ENCODE assay signal across 8 cellular contexts in genomic region chr16:66872927-66873684, GRCh38. TPM values are rescaled to one million over a fixed set of nuclear protein-coding genes. Genes with fewer than 3 reads are reported as not detected.
DNase-seq lines count a peak whose midpoint lies in the region; ATAC-seq, FAIRE-seq and TF ChIP-seq lines count a peak whose summit lies in the region.

No MANE protein-coding gene starts in this region.

- no peaks in the 10 kb centered on the region for H3K36me3 ChIP-seq in CD4-positive, CD25-positive, alpha-beta regulatory T cell (ENCODE audit: control insufficient read depth, insufficient read depth, low read length)
- no peaks in the 10 kb centered on the region for H3K36me3 ChIP-seq in H1 (ENCODE audit: control insufficient read depth in 2 of 4, insufficient read depth in 4 of 4, low read length in 3 of 4)

- no peaks in the 10 kb centered on the region for H3K79me2 ChIP-seq in H1 (ENCODE audit: control insufficient read depth in 1 of 2, insufficient read depth in 2 of 2, low read length in 2 of 2)

- no peaks in the 10 kb centered on the region for H3K27me3 Mint-ChIP-seq in CD4-positive, CD25-positive, alpha-beta regulatory T cell
- H3K27me3 Mint-ChIP-seq in memory B cell: peaks cover 1% of the 10 kb centered on the region

- H3K27ac Mint-ChIP-seq in CD4-positive, CD25-positive, alpha-beta regulatory T cell: peak overlapping the region; percentile 81 to 90 (median 89)
- peak overlapping the region; percentile 49 for H3K27ac Mint-ChIP-seq in memory B cell

- peaks cover 9% of the 10 kb centered on the region for H3K4me1 ChIP-seq in CD4-positive, CD25-positive, alpha-beta regulatory T cell (ENCODE audit: control insufficient read depth, insufficient read depth, low read length, poor library complexity, severe bottlenecking)
- H3K4me1 ChIP-seq in H1 (replicated peaks in 1 of 4; ENCODE audit: control insufficient read depth in 3 of 4, insufficient read depth in 4 of 4, low read length in 3 of 4): peaks cover 0 to 6% (median 2%) of the 10 kb centered on the region in 4 experiments; a peak in 4 of 7 replicates

- H3K27ac ChIP-seq in CD4-positive, CD25-positive, alpha-beta regulatory T cell (ENCODE audit: insufficient read depth, low read length, poor library complexity, severe bottlenecking): peak overlapping the region; percentile 65
- H3K27ac ChIP-seq in H1 (ENCODE audit: low read depth, low read length): peak overlapping the region; percentile 52; the same call in 1 of the 2 replicates

- H4K20me1 ChIP-seq in H1 (replicated peaks in 1 of 2; ENCODE audit: control insufficient read depth in 1 of 2, insufficient read depth in 2 of 2, low read length in 2 of 2): no peaks in the 10 kb centered on the region

- no peak overlapping the region for H3K4ac ChIP-seq in H1 (replicated peaks; ENCODE audit: insufficient read length, low read depth, low read length)

- no peak overlapping the region for H3K56ac ChIP-seq in H1 (replicated peaks; ENCODE audit: insufficient read length, low read depth, low read length)

- CTCF ChIA-PET in H1 (lab: Charles Lee; ENCODE audit: partially characterized antibody): interaction anchor here (0.6 to 1.7 kb wide), 18 partner anchors 9 to 468 kb away, joined by 3 to 14 read pairs (median 4); partner anchors contain the start of gene CIAO2B

- no peak for TF ChIP-seq EP300 in H1 (IDR thresholded peaks at IDR 0.05; ENCODE audit: borderline replicate concordance in 1 of 2, low read depth in 2 of 2, low read length in 2 of 2)

- WGBS in H1 (ENCODE audit: extremely low coverage in 1 of 2, insufficient coverage in 1 of 2, insufficient read length in 1 of 2, insufficient replicate concordance in 2 of 2, low coverage in 1 of 2, low lambda C conversion rate in 2 of 2, missing lambda C conversion rate in 1 of 2), 2 experiments: 10% methylated on average over 40 of the region's 40 CpGs; no CpG with 5 or more reads in 1 of the 2 experiments

- peaks cover 5 to 21% (median 14%) of the 10 kb centered on the region in 4 donors for H3K4me1 Mint-ChIP-seq in CD4-positive, CD25-positive, alpha-beta regulatory T cell
- H3K4me1 Mint-ChIP-seq in memory B cell: peaks cover 11% of the 10 kb centered on the region

- no peak overlapping the region for H2BK120ac ChIP-seq in H1 (replicated peaks; ENCODE audit: low read depth, low read length)

- no peak overlapping the region for H4K5ac ChIP-seq in H1 (ENCODE audit: insufficient read length, low read depth, low read length)

- no peak overlapping the region for H3K23ac ChIP-seq in H1 (ENCODE audit: insufficient read length)

- TF ChIP-seq RAD21 in H1 (IDR thresholded peaks at IDR 0.05 in 1 of 2, conservative IDR thresholded peaks at IDR 0.05 in 1 of 2; ENCODE audit: low read depth in 2 of 2, low read length in 2 of 2): peak; percentile 21 to 54

- POLR2A ChIA-PET in H1 (lab: Charles Lee; ENCODE audit: partially characterized antibody): interaction anchor here (0.7 to 1.6 kb wide), 5 partner anchors 9 to 121 kb away, joined by 3 to 7 read pairs (median 3); partner anchors contain the start of gene DYNC1LI2

- H4K91ac ChIP-seq in H1 (replicated peaks; ENCODE audit: insufficient read length, low read length): peak overlapping the region; percentile 45

- peak; percentile 74 to 95 (median 80) for DNase-seq in CD4-positive, CD25-positive, alpha-beta regulatory T cell
- DNase-seq in NK-92 (lab: John Stamatoyannopoulos, UW; ENCODE audit: unreplicated experiment): peak; percentile 19
- DNase-seq in activated CD8-positive, alpha-beta memory T cell treated with anti-CD3 and anti-CD28 coated beads for 24 hours: peak; percentile 96
- peak; percentile 86 to 92 for DNase-seq in H1 (ENCODE audit: low read depth in 1 of 2, low spot score in 2 of 2)
- DNase-seq in memory B cell (ENCODE audit: low spot score in 2 of 2): peak; percentile 84 to 87
- peak; percentile 78 for DNase-seq in stimulated activated CD8-positive, alpha-beta memory T cell treated with anti-CD3 and anti-CD28 coated beads, Interleukin-12 subunit alpha, Interleukin-12 subunit beta, amount 100 ng/mL, for 1 hour (ENCODE audit: low read depth)

- H2BK5ac ChIP-seq in H1 (ENCODE audit: low read depth, low read length): peak overlapping the region; percentile 86; the same call in 1 of the 2 replicates

- FAIRE-seq in H1 (lab: Jason Lieb, UNC): peak; percentile 32

- peak overlapping the region; percentile 96 for H2AFZ ChIP-seq in H1 (ENCODE audit: low read length)

- no peaks in the 10 kb centered on the region for H3K23me2 ChIP-seq in H1 (ENCODE audit: low read depth, low read length)

- H3K9ac ChIP-seq in H1 (replicated peaks in 1 of 4; ENCODE audit: extremely low read depth in 1 of 4, low read depth in 3 of 4, low read length in 3 of 4): peak overlapping the region in 1 of 4 experiments; percentile 49; a peak in 2 of 7 replicates

- peak overlapping the region; percentile 60 for H3K18ac ChIP-seq in H1 (ENCODE audit: extremely low read depth, low read length)

- H3K4me3 Mint-ChIP-seq in CD4-positive, CD25-positive, alpha-beta regulatory T cell: peak overlapping the region; percentile 79 to 88 (median 86)
- H3K4me3 Mint-ChIP-seq in memory B cell: peak overlapping the region; percentile 83

- H2BK15ac ChIP-seq in H1 (ENCODE audit: low read length): peak overlapping the region; percentile 98; the same call in 1 of the 2 replicates

- peak overlapping the region; percentile 15 to 88 for H3K4me2 ChIP-seq in H1 (ENCODE audit: insufficient read depth in 1 of 2, low read depth in 2 of 2, low read length in 2 of 2)

- peak overlapping the region; percentile 91; the same call in 1 of the 2 replicates for H2BK12ac ChIP-seq in H1 (ENCODE audit: low read depth, low read length)

- peak overlapping the region; percentile 56 for H3K4me3 ChIP-seq in CD4-positive, CD25-positive, alpha-beta regulatory T cell (ENCODE audit: low read depth, low read length)
- H3K4me3 ChIP-seq in H1 (ENCODE audit: extremely low read depth in 1 of 4, insufficient read depth in 2 of 4, low read depth in 3 of 4, low read length in 4 of 4): peak overlapping the region; percentile 17 to 64 (median 48); a peak in 7 of 8 replicates

- H2AK5ac ChIP-seq in H1 (ENCODE audit: low read depth, low read length): no peak overlapping the region

- TF ChIP-seq CTCF in H1 (IDR thresholded peaks at IDR 0.05; ENCODE audit: control extremely low read depth in 1 of 3, insufficient read depth in 1 of 3, low read depth in 1 of 3, low read length in 3 of 3): peak; percentile 76 to 89 (median 88)

- no peaks in the 10 kb centered on the region for H3K9me3 ChIP-seq in CD4-positive, CD25-positive, alpha-beta regulatory T cell (ENCODE audit: control insufficient read depth in 2 of 2, low read length in 2 of 2)
- no peaks in the 10 kb centered on the region for H3K9me3 ChIP-seq in H1 (ENCODE audit: insufficient read depth in 2 of 2, low read depth in 1 of 2, low read length in 1 of 2)

- no peaks in the 10 kb centered on the region for H3K79me1 ChIP-seq in H1 (ENCODE audit: low read depth, low read length)

- H3K14ac ChIP-seq in H1 (ENCODE audit: insufficient read length): no peak overlapping the region

- H3K9me3 Mint-ChIP-seq in CD4-positive, CD25-positive, alpha-beta regulatory T cell: peaks cover 0 to 2% (median 0%) of the 10 kb centered on the region in 7 donors
- peaks cover 2% of the 10 kb centered on the region for H3K9me3 Mint-ChIP-seq in memory B cell

- H3K27me3 ChIP-seq in CD4-positive, CD25-positive, alpha-beta regulatory T cell (ENCODE audit: control insufficient read depth, insufficient read depth, low read length): no peaks in the 10 kb centered on the region
- no peaks in the 10 kb centered on the region; a peak in 1 of 7 replicates for H3K27me3 ChIP-seq in H1 (replicated peaks in 1 of 4; ENCODE audit: control insufficient read depth in 3 of 4, extremely low read depth in 1 of 4, insufficient read depth in 3 of 4, low read length in 3 of 4)

- TF ChIP-seq POLR2A in H1 (IDR thresholded peaks at IDR 0.05; ENCODE audit: control extremely low read depth in 1 of 2, low read depth in 2 of 2, low read length in 2 of 2): peak in 1 of 2 experiments; percentile 58; a peak in 1 of 3 replicates

- no peak overlapping the region; the same call in 1 of the 2 replicates for H2BK20ac ChIP-seq in H1 (ENCODE audit: low read length)

- peak overlapping the region; percentile 86; the same call in 1 of the 2 replicates for H4K8ac ChIP-seq in H1 (ENCODE audit: extremely low read depth, insufficient read depth, low read length)

- H3K36me3 Mint-ChIP-seq in CD4-positive, CD25-positive, alpha-beta regulatory T cell: no peaks in the 10 kb centered on the region
- H3K36me3 Mint-ChIP-seq in memory B cell: no peaks in the 10 kb centered on the region

- peak; percentile 82 to 83 for ATAC-seq in CD4-positive, CD25-positive, alpha-beta regulatory T cell (ENCODE audit: low read depth in 2 of 2)
- ATAC-seq in GM19328 (IDR thresholded peaks at IDR 0.05; ENCODE audit: unreplicated experiment): peak; percentile 75
- ATAC-seq in HG03469 (IDR thresholded peaks at IDR 0.05; ENCODE audit: unreplicated experiment): peak; percentile 80
- peak; percentile 95 for ATAC-seq in memory B cell (ENCODE audit: low read depth)

RNA-seq across cellular contexts. Expression of gene PDP2, which starts 7.2 kb away (rescaled TPM):
- total RNA-seq in CD4-positive, CD25-positive, alpha-beta regulatory T cell: 7.1 TPM
- polyA plus RNA-seq in CD4-positive, CD25-positive, alpha-beta regulatory T cell: 1 to 10 TPM in 3 of 4 donors, under 1 TPM in 1; 0.07 to 2.0 (median 1.7) TPM
- total RNA-seq in H1 (2021; fragmentation: NEBNext Ultra II Directional; extraction: Animal tissue kit (Norgen Biotek cat#: 25700)): 36.0 and 36.5 TPM in 2 replicates
- 10.1 and 11.7 TPM in 2 replicates for polyA plus RNA-seq in H1 (2011; rRNA removed)
- 15.6 TPM for polyA plus RNA-seq in H1 (2011; cell fraction: cytosol; rRNA removed)
- 20.5 TPM for polyA plus RNA-seq in H1 (2011; cell fraction: nucleus; rRNA removed)
- 10.6 to 16.3 TPM (median 15.7 TPM) in 4 replicates for polyA plus RNA-seq in H1 (2012, experiment 1 of 2)
- polyA plus RNA-seq in H1 (2012, experiment 2 of 2): 14.4 TPM
- 13.5 TPM for polyA plus RNA-seq in H1 (2013, experiment 1 of 2)
- 12.7 TPM for polyA plus RNA-seq in H1 (2013, experiment 2 of 2)
- polyA minus RNA-seq in H1 (2011; rRNA and poly(A)+ RNA removed): 97.6 and 123 TPM in 2 replicates
- polyA minus RNA-seq in H1 (2011; cell fraction: cytosol; rRNA and poly(A)+ RNA removed): 19.5 TPM
- polyA minus RNA-seq in H1 (2011; cell fraction: nucleus; rRNA and poly(A)+ RNA removed): 28.7 TPM

RNA-seq across cellular contexts. Expression of gene CA7, which starts 28.9 kb away (rescaled TPM):
- not detected for total RNA-seq in CD4-positive, CD25-positive, alpha-beta regulatory T cell
- polyA plus RNA-seq in CD4-positive, CD25-positive, alpha-beta regulatory T cell: not detected
- total RNA-seq in H1 (2021; fragmentation: NEBNext Ultra II Directional; extraction: Animal tissue kit (Norgen Biotek cat#: 25700)): 1.7 and 1.8 TPM in 2 replicates
- polyA plus RNA-seq in H1 (2011; rRNA removed): 2.7 and 4.7 TPM in 2 replicates
- polyA plus RNA-seq in H1 (2011; cell fraction: cytosol; rRNA removed): 3.2 TPM
- polyA plus RNA-seq in H1 (2011; cell fraction: nucleus; rRNA removed): 3.4 TPM
- polyA plus RNA-seq in H1 (2012, experiment 1 of 2): 0.81 to 2.5 TPM (median 2.0 TPM) in 4 replicates
- 2.0 TPM for polyA plus RNA-seq in H1 (2012, experiment 2 of 2)
- polyA plus RNA-seq in H1 (2013, experiment 1 of 2): 1.6 TPM
- 1.4 TPM for polyA plus RNA-seq in H1 (2013, experiment 2 of 2)
- 2.0 and 2.6 TPM in 2 replicates for polyA minus RNA-seq in H1 (2011; rRNA and poly(A)+ RNA removed)
- polyA minus RNA-seq in H1 (2011; cell fraction: cytosol; rRNA and poly(A)+ RNA removed): 1.5 TPM
- 1.00 TPM for polyA minus RNA-seq in H1 (2011; cell fraction: nucleus; rRNA and poly(A)+ RNA removed)

RNA-seq across cellular contexts. Expression of gene NAE1, which starts 42.3 kb away (rescaled TPM):
- 68.1 TPM for total RNA-seq in CD4-positive, CD25-positive, alpha-beta regulatory T cell
- 10 to 100 TPM; 81.2 to 89.1 (median 86.5) TPM for polyA plus RNA-seq in CD4-positive, CD25-positive, alpha-beta regulatory T cell
- total RNA-seq in H1 (2021; fragmentation: NEBNext Ultra II Directional; extraction: Animal tissue kit (Norgen Biotek cat#: 25700)): 145 and 155 TPM in 2 replicates
- polyA plus RNA-seq in H1 (2011; rRNA removed): 30.3 and 66.6 TPM in 2 replicates
- polyA plus RNA-seq in H1 (2011; cell fraction: cytosol; rRNA removed): 89.8 TPM
- polyA plus RNA-seq in H1 (2011; cell fraction: nucleus; rRNA removed): 18.4 TPM
- 82.6 to 180 TPM (median 91.9 TPM) in 4 replicates for polyA plus RNA-seq in H1 (2012, experiment 1 of 2)
- polyA plus RNA-seq in H1 (2012, experiment 2 of 2): 11.6 TPM
- polyA plus RNA-seq in H1 (2013, experiment 1 of 2): 195 TPM
- polyA plus RNA-seq in H1 (2013, experiment 2 of 2): 199 TPM
- 34.3 and 62.0 TPM in 2 replicates for polyA minus RNA-seq in H1 (2011; rRNA and poly(A)+ RNA removed)
- 31.3 TPM for polyA minus RNA-seq in H1 (2011; cell fraction: cytosol; rRNA and poly(A)+ RNA removed)
- polyA minus RNA-seq in H1 (2011; cell fraction: nucleus; rRNA and poly(A)+ RNA removed): 54.2 TPM

RNA-seq across cellular contexts. Expression of gene CDH16, which starts 45.6 kb away (rescaled TPM):
- total RNA-seq in CD4-positive, CD25-positive, alpha-beta regulatory T cell: not detected
- not detected for polyA plus RNA-seq in CD4-positive, CD25-positive, alpha-beta regulatory T cell
- total RNA-seq in H1 (2021; fragmentation: NEBNext Ultra II Directional; extraction: Animal tissue kit (Norgen Biotek cat#: 25700)): not detected in 2 replicates
- polyA plus RNA-seq in H1 (2011; rRNA removed): not detected in 2 replicates
- polyA plus RNA-seq in H1 (2011; cell fraction: cytosol; rRNA removed): not detected
- polyA plus RNA-seq in H1 (2011; cell fraction: nucleus; rRNA removed): not detected
- not detected in 4 replicates for polyA plus RNA-seq in H1 (2012, experiment 1 of 2)
- polyA plus RNA-seq in H1 (2012, experiment 2 of 2): not detected
- not detected for polyA plus RNA-seq in H1 (2013, experiment 1 of 2)
- polyA plus RNA-seq in H1 (2013, experiment 2 of 2): not detected
- not detected in 2 replicates for polyA minus RNA-seq in H1 (2011; rRNA and poly(A)+ RNA removed)
- polyA minus RNA-seq in H1 (2011; cell fraction: cytosol; rRNA and poly(A)+ RNA removed): not detected
- polyA minus RNA-seq in H1 (2011; cell fraction: nucleus; rRNA and poly(A)+ RNA removed): not detected

RNA-seq across cellular contexts. Expression of gene RRAD, which starts 52.2 kb away (rescaled TPM):
- total RNA-seq in CD4-positive, CD25-positive, alpha-beta regulatory T cell: 0.35 TPM
- not detected for polyA plus RNA-seq in CD4-positive, CD25-positive, alpha-beta regulatory T cell
- not detected in 2 replicates for total RNA-seq in H1 (2021; fragmentation: NEBNext Ultra II Directional; extraction: Animal tissue kit (Norgen Biotek cat#: 25700))
- 0.08 and 0.17 TPM in 2 replicates for polyA plus RNA-seq in H1 (2011; rRNA removed)
- polyA plus RNA-seq in H1 (2011; cell fraction: cytosol; rRNA removed): 0.26 TPM
- 0.57 TPM for polyA plus RNA-seq in H1 (2011; cell fraction: nucleus; rRNA removed)
- 0.16 to 0.83 TPM (median 0.18 TPM) in 3 of 4 replicates, not detected in the other for polyA plus RNA-seq in H1 (2012, experiment 1 of 2)
- polyA plus RNA-seq in H1 (2012, experiment 2 of 2): 0.16 TPM
- polyA plus RNA-seq in H1 (2013, experiment 1 of 2): 0.08 TPM
- 0.09 TPM for polyA plus RNA-seq in H1 (2013, experiment 2 of 2)
- polyA minus RNA-seq in H1 (2011; rRNA and poly(A)+ RNA removed): not detected in 2 replicates
- not detected for polyA minus RNA-seq in H1 (2011; cell fraction: cytosol; rRNA and poly(A)+ RNA removed)
- polyA minus RNA-seq in H1 (2011; cell fraction: nucleus; rRNA and poly(A)+ RNA removed): not detected

Comparison
In these comparisons a context has a peak if more than half of its experiments do, and no peak if none do; other contexts are left out.
1. Peak in every context shown above with its lines: DNase-seq, ATAC-seq, H3K4me3 ChIP-seq and H3K27ac ChIP-seq.
2. DNase-seq: peak in every context shown above with its lines; median percentile 96 in activated CD8-positive, alpha-beta memory T cell treated with anti-CD3 and anti-CD28 coated beads for 24 hours; 89 in H1; 86 in memory B cell; 80 in CD4-positive, CD25-positive, alpha-beta regulatory T cell; 78 in stimulated activated CD8-positive, alpha-beta memory T cell treated with anti-CD3 and anti-CD28 coated beads, Interleukin-12 subunit alpha, Interleukin-12 subunit beta, amount 100 ng/mL, for 1 hour; 19 in NK-92.